ENCODE assay signal across 14 cellular contexts in the genomic region with DNA sequence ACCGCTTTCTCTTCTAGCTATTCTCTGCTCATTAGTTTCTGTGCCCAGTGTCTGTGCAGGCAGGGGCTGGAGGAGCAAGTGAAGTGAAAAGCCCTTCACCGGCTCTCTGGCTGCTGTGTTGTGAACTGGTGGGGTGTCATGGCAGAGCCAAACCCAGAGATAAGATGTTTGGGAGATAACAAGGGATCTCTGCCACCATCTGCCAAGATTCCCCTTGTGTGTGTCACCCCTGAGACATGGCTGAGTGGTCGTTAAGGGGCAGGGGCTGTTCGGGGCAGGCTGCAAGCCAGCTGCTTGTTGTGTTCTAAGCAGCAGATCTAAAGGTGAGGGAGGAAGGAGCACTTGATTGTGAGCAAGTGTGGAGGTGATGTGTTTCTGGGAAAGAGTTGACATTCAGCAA.
"Had no signal": no experiment of that assay in that cellular context is flagged by ENCODE, and none has a peak within 500 bp of the region (broad histone marks: within the 10 kb centered on the region; RNA-seq: fewer than 3 reads in every experiment).

No MANE protein-coding gene starts in this region.

- H3K36me3 Mint-ChIP-seq: activated naive CD8-positive, alpha-beta T cell; natural killer cell treated with Interleukin-12 subunit alpha and Interleukin-12 subunit beta and Interleukin-15 and Interleukin-18, amount 100 ng/mL, for 72 hours; type B pancreatic cell; WTC11 had no signal

- H3K27me3 Mint-ChIP-seq: activated CD4-positive, alpha-beta T cell treated with anti-CD3 and anti-CD28 coated beads for 36 hours; activated naive CD8-positive, alpha-beta T cell; stimulated activated naive CD8-positive, alpha-beta T cell treated with anti-CD3 and anti-CD28 coated beads, Interleukin-15, Interleukin-2, amounts not matched to agents 100 ng/mL and 50 ng/mL, for 24 hours had no signal

- H3K4me3 Mint-ChIP-seq: activated CD4-positive, alpha-beta T cell treated with anti-CD3 and anti-CD28 coated beads for 36 hours; activated naive CD8-positive, alpha-beta T cell; activated T-helper 1 cell treated with anti-CD3 and anti-CD28 coated beads, Interleukin-12 subunit alpha, Interleukin-12 subunit beta, Interleukin-2, Interleukin-4 antibody, amounts not matched to agents 30 ng/mL and 10 ng/mL and 1 ng/mL, durations not matched to agents 14 hours and 24 hours and 36 hours; dendritic cell treated with granulocyte-macrophage colony-stimulating factor and Interleukin-4, amounts not matched to agents 40 ng/mL and 50 ng/mL, for 4 days; natural killer cell treated with Interleukin-12 subunit alpha and Interleukin-12 subunit beta and Interleukin-15 and Interleukin-18, amount 100 ng/mL, for 72 hours; stimulated activated naive CD8-positive, alpha-beta T cell treated with anti-CD3 and anti-CD28 coated beads, Interleukin-15, Interleukin-2, amounts not matched to agents 100 ng/mL and 50 ng/mL, for 24 hours; type B pancreatic cell; WTC11 had no signal

- DNase-seq: activated CD4-positive, alpha-beta T cell treated with anti-CD3 and anti-CD28 coated beads for 36 hours; activated CD4-positive, alpha-beta T cell treated with anti-CD3 and anti-CD28 coated beads, Interleukin-2, amount 50 U/mL, for 48 hours; effector CD8-positive, alpha-beta T cell; posterior cingulate gyrus; stimulated activated CD4-positive, alpha-beta T cell treated with anti-CD3 and anti-CD28 coated beads, Interleukin-12 subunit alpha, Interleukin-12 subunit beta, amount 100 ng/mL, for 4 hours; stimulated activated CD4-positive, alpha-beta T cell treated with anti-CD3 and anti-CD28 coated beads, Interleukin-1b, Interleukin-23, amount 100 ng/mL, for 48 hours had no signal

- H3K4me1 ChIP-seq: suprapubic skin had no signal

- H3K27ac Mint-ChIP-seq: activated CD4-positive, alpha-beta T cell treated with anti-CD3 and anti-CD28 coated beads for 36 hours; activated naive CD8-positive, alpha-beta T cell; activated T-helper 1 cell treated with anti-CD3 and anti-CD28 coated beads, Interleukin-12 subunit alpha, Interleukin-12 subunit beta, Interleukin-2, Interleukin-4 antibody, amounts not matched to agents 30 ng/mL and 10 ng/mL and 1 ng/mL, durations not matched to agents 14 hours and 24 hours and 36 hours; dendritic cell treated with granulocyte-macrophage colony-stimulating factor and Interleukin-4, amounts not matched to agents 40 ng/mL and 50 ng/mL, for 4 days; natural killer cell treated with Interleukin-12 subunit alpha and Interleukin-12 subunit beta and Interleukin-15 and Interleukin-18, amount 100 ng/mL, for 72 hours; stimulated activated naive CD8-positive, alpha-beta T cell treated with anti-CD3 and anti-CD28 coated beads, Interleukin-15, Interleukin-2, amounts not matched to agents 100 ng/mL and 50 ng/mL, for 24 hours; type B pancreatic cell; WTC11 had no signal

- ATAC-seq: activated CD4-positive, alpha-beta T cell treated with anti-CD3 and anti-CD28 coated beads for 36 hours; natural killer cell treated with Interleukin-12 subunit alpha and Interleukin-12 subunit beta and Interleukin-15 and Interleukin-18, amount 100 ng/mL, for 72 hours had no signal

- H3K9me3 Mint-ChIP-seq: activated T-helper 1 cell treated with anti-CD3 and anti-CD28 coated beads, Interleukin-12 subunit alpha, Interleukin-12 subunit beta, Interleukin-2, Interleukin-4 antibody, amounts not matched to agents 30 ng/mL and 10 ng/mL and 1 ng/mL, durations not matched to agents 14 hours and 24 hours and 36 hours; dendritic cell treated with granulocyte-macrophage colony-stimulating factor and Interleukin-4, amounts not matched to agents 40 ng/mL and 50 ng/mL, for 4 days; natural killer cell treated with Interleukin-12 subunit alpha and Interleukin-12 subunit beta and Interleukin-15 and Interleukin-18, amount 100 ng/mL, for 72 hours; stimulated activated naive CD8-positive, alpha-beta T cell treated with anti-CD3 and anti-CD28 coated beads, Interleukin-15, Interleukin-2, amounts not matched to agents 100 ng/mL and 50 ng/mL, for 24 hours; type B pancreatic cell; WTC11 had no signal

- H3K4me3 ChIP-seq: suprapubic skin had no signal

- H3K36me3 ChIP-seq: suprapubic skin had no signal

- H3K9me3 ChIP-seq: suprapubic skin had no signal

- H3K27me3 ChIP-seq: suprapubic skin had no signal

- H3K27ac ChIP-seq: suprapubic skin had no signal
